11 cellular contexts compared by ENCODE assay signal in genomic region chr5:97094579-97095317, GRCh38. TPM values are rescaled to one million over a fixed set of nuclear protein-coding genes. Genes with fewer than 3 reads are reported as not detected.
DNase-seq lines count a peak whose midpoint lies in the region; ATAC-seq and TF ChIP-seq lines count a peak whose summit lies in the region.
"Had no signal": no experiment of that assay in that cellular context is flagged by ENCODE, and none has a peak within 500 bp of the region (broad histone marks: within the 10 kb centered on the region; RNA-seq: fewer than 3 reads in every experiment).

No MANE protein-coding gene starts in this region.

- intact Hi-C loops in vagina (cut with DNase I): no loop called here

- ATAC-seq in GM18519 (IDR thresholded peaks at IDR 0.05; ENCODE audit: low FRiP score, unreplicated experiment) (peak; percentile 97), GM21390 (IDR thresholded peaks at IDR 0.05; ENCODE audit: unreplicated experiment) (peak; percentile 98), HG03280 (IDR thresholded peaks at IDR 0.05; ENCODE audit: unreplicated experiment) (peak; percentile 95)
- peak; percentile 98 to 100 for ATAC-seq in activated naive CD4-positive, alpha-beta T cell treated with anti-CD3 and anti-CD28 coated beads, Interleukin-2, amount 50 U/mL, for 72 hours

- no peak for TF ChIP-seq EP300 in suprapubic skin (IDR thresholded peaks at IDR 0.05)

- H3K27ac ChIP-seq in vagina: no peak overlapping the region
- no peak overlapping the region for H3K27ac ChIP-seq in suprapubic skin
- H3K27ac ChIP-seq: epithelial cell of prostate had no signal

- H3K4me1 ChIP-seq in vagina (peaks cover 8% of the 10 kb centered on the region), suprapubic skin (no peaks in the 10 kb centered on the region)

- H3K27ac Mint-ChIP-seq in activated naive CD4-positive, alpha-beta T cell treated with anti-CD3 and anti-CD28 coated beads, Interleukin-2, amount 50 U/mL, for 72 hours: peak overlapping the region; percentile 36 to 37

- H3K36me3 ChIP-seq in vagina: no peaks in the 10 kb centered on the region
- no peaks in the 10 kb centered on the region for H3K36me3 ChIP-seq in suprapubic skin

- H3K36me3 Mint-ChIP-seq in activated naive CD4-positive, alpha-beta T cell treated with anti-CD3 and anti-CD28 coated beads, Interleukin-2, amount 50 U/mL, for 72 hours: no peaks in the 10 kb centered on the region
- H3K36me3 Mint-ChIP-seq: mesothelial cell of epicardium had no signal

- TF ChIP-seq POLR2A in vagina (IDR thresholded peaks at IDR 0.05): no peak
- TF ChIP-seq POLR2A in suprapubic skin (IDR thresholded peaks at IDR 0.05): no peak

- no peaks in the 10 kb centered on the region for H3K27me3 ChIP-seq in vagina
- peaks cover 4% of the 10 kb centered on the region for H3K27me3 ChIP-seq in suprapubic skin

- H3K9me3 Mint-ChIP-seq in activated naive CD4-positive, alpha-beta T cell treated with anti-CD3 and anti-CD28 coated beads, Interleukin-2, amount 50 U/mL, for 72 hours: no peaks in the 10 kb centered on the region

- 88% methylated on average over 8 of the region's 8 CpGs for WGBS in suprapubic skin

- no peak for TF ChIP-seq CTCF in vagina (IDR thresholded peaks at IDR 0.05)
- no peak for TF ChIP-seq CTCF in suprapubic skin (IDR thresholded peaks at IDR 0.05)

- peak in 1 of 2 donors; percentile 35 for DNase-seq in activated naive CD4-positive, alpha-beta T cell treated with anti-CD3 and anti-CD28 coated beads, Interleukin-2, amount 50 U/mL, for 72 hours (ENCODE audit: low spot score in 2 of 2)
- DNase-seq in vagina (ENCODE audit: extremely low spot score in 2 of 2) (no peak), HPDE6-E6E7 (ENCODE audit: extremely low spot score) (no peak), suprapubic skin (ENCODE audit: low spot score in 2 of 2) (no peak), DMS153 (lab: John Stamatoyannopoulos, UW) (no peak)
- DNase-seq: NCI-H187 treated with DMSO at 0.1 percent for 48 hours had no signal

- H3K4me3 ChIP-seq in vagina: no peak overlapping the region
- no peak overlapping the region for H3K4me3 ChIP-seq in suprapubic skin

- H3K9me3 ChIP-seq in vagina: no peaks in the 10 kb centered on the region
- H3K9me3 ChIP-seq in suprapubic skin: no peaks in the 10 kb centered on the region

RNA-seq across cellular contexts. Expression of gene LIX1, which starts 47.7 kb away (rescaled TPM):
- not detected for total RNA-seq in activated naive CD4-positive, alpha-beta T cell treated with anti-CD3 and anti-CD28 coated beads, Interleukin-2, amount 50 U/mL, for 72 hours
- total RNA-seq in vagina: not detected
- total RNA-seq in suprapubic skin: under 1 TPM in 2 of 4 donors, not detected in 2; 0.13 to 0.48 TPM
